9 cellular contexts compared by ENCODE assay signal in the genomic region with DNA sequence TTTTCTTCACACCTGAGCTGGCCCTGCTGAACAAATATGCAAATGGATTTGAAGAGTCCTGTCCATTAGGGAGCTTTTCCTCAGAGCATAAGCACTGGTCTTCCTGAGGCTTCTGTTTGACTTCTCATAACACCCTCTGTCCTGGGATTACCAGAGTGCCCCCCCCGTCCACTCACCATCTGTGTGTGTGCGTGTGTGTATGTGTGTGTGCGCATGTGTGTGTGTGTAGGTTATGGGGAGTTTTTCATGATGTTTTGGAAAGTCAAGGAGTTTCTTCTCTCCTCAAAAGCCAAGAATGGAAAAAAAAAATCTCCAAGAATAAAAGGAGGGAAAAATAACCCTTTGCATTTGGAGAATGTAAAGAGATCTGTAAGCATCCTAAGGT. TPM values are rescaled to one million over a fixed set of nuclear protein-coding genes. Genes with fewer than 3 reads are reported as not detected.
DNase-seq lines count a peak whose midpoint lies in the region; TF ChIP-seq lines count a peak whose summit lies in the region.
"Had no signal": no experiment of that assay in that cellular context is flagged by ENCODE, and none has a peak within 500 bp of the region (broad histone marks: within the 10 kb centered on the region; RNA-seq: fewer than 3 reads in every experiment).

No MANE protein-coding gene starts in this region.

- H3K36me3 ChIP-seq in hepatocyte (replicated peaks; ENCODE audit: insufficient read depth, low read depth): no peaks in the 10 kb centered on the region

- TF ChIP-seq CTCF in hepatocyte (IDR thresholded peaks at IDR 0.05; ENCODE audit: poor library complexity): no peak

- H3K79me2 ChIP-seq in hepatocyte: no peaks in the 10 kb centered on the region

- H3K27ac ChIP-seq in hepatocyte: peak overlapping the region; percentile 71
- H3K27ac ChIP-seq in caudate nucleus (ENCODE audit: low read depth, low read length): no peak overlapping the region

- no peaks in the 10 kb centered on the region for H4K20me1 ChIP-seq in hepatocyte (ENCODE audit: insufficient read depth, poor library complexity, severe bottlenecking)

- H3K9me3 ChIP-seq in hepatocyte (ENCODE audit: low read depth): no peaks in the 10 kb centered on the region

- peak; percentile 15 for DNase-seq in COLO668 (lab: John Stamatoyannopoulos, UW; ENCODE audit: unreplicated experiment)
- peak; percentile 8 for DNase-seq in M059J (ENCODE audit: low read depth)
- DNase-seq in hepatocyte (ENCODE audit: low spot score): no peak
- peak; percentile 20 for DNase-seq in retina
- DNase-seq in NCI-H187 (lab: John Stamatoyannopoulos, UW): no peak
- DNase-seq in NCI-H2227 treated with DMSO at 0.1 percent for 48 hours (lab: John Stamatoyannopoulos, UW): no peak
- DNase-seq in caudate nucleus (lab: John Stamatoyannopoulos, UW): no peak
- DNase-seq: activated naive CD8-positive, alpha-beta T cell treated with anti-CD3 and anti-CD28 coated beads for 36 hours; NCI-H446 had no signal

- no peak overlapping the region for H3K4me3 ChIP-seq in hepatocyte

- 92% methylated on average over 3 of the region's 3 CpGs for WGBS in hepatocyte (ENCODE audit: low lambda C conversion rate, missing lambda C conversion rate)

- no peaks in the 10 kb centered on the region for H3K9me2 ChIP-seq in hepatocyte (replicated peaks; ENCODE audit: insufficient read depth)

- no peak overlapping the region for H2AFZ ChIP-seq in hepatocyte

- no peaks in the 10 kb centered on the region for H3K27me3 ChIP-seq in hepatocyte

- peak overlapping the region; percentile 82 for H3K4me2 ChIP-seq in hepatocyte

- peaks cover 17% of the 10 kb centered on the region for H3K4me1 ChIP-seq in hepatocyte (ENCODE audit: insufficient read depth)

RNA-seq across cellular contexts. Expression of a gene that starts 57.7 kb away (rescaled TPM):
- total RNA-seq in M059J (2014; rRNA removed; shearing (Covaris generic)): 5.6 and 16.4 TPM in 2 replicates
- total RNA-seq in hepatocyte: 19.2 and 36.7 TPM in 2 replicates
- polyA plus RNA-seq in hepatocyte: 46.4 and 51.9 TPM in 2 replicates

Comparison
In these comparisons a context has a peak if more than half of its experiments do, and no peak if none do; other contexts are left out.
1. DNase-seq: peak in COLO668 (single experiment), M059J (single experiment) and retina (single experiment); none in hepatocyte (single experiment), NCI-H187 (0 of 2), NCI-H2227 treated with DMSO at 0.1 percent for 48 hours (single experiment) and caudate nucleus (0 of 61).